Comparison of ENCODE assay signal across 8 cellular contexts in the genomic region with DNA sequence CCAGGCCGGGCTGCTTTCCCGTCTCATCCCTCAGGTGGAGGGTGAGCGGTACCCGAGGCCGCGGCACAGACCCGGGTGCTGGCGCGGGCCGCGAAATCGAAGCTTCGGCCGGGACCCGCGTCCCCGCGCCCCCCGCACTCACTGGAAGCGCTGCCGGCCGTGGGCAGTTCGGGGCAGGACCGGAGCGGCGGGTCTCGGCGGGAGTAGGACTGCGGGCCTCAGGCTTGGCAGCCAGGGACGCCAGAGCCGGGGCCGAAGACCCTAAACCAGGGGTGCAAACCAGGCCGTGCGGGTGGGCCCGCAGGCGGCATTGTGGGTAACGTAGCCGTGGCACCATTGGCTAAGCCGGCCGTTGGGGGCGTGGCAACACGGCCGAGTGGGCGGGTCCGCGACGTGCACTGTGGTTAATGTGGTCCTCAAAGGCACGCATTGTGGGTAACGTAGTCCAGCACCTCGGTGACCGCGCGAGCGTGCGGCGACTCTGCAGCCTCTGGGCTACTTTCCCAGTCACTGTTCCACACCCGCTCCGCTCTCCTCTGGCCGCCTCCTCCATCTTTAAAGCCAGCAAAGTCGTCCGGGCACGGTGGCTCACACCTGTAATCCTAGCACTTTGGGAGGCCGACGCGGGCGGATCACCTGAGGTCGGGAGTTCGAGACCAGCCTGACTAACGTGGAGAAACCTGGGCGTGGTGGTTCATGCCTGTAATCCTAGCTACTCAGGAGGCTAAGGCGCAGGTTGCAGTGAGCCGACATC. TPM values are rescaled to one million over a fixed set of nuclear protein-coding genes. Genes with fewer than 3 reads are reported as not detected.
DNase-seq lines count a peak whose midpoint lies in the region; ATAC-seq and TF ChIP-seq lines count a peak whose summit lies in the region.

ZNF500 (minus strand) TSS at position 288 of the 754 bp plus-strand sequence. CDS start 1,184 bp downstream, outside the sequence.

- no peaks in the 10 kb centered on the region for H3K9me3 Mint-ChIP-seq in nephron

- no peaks in the 10 kb centered on the region for H3K27me3 Mint-ChIP-seq in nephron (ENCODE audit: low read depth)

- H3K36me3 ChIP-seq in HAP-1 (replicated peaks) (peaks cover 22% of the 10 kb centered on the region), MG63 (peaks cover 39% of the 10 kb centered on the region)

- peak within 1 kb of the TSS; percentile 89 to 91 (median 91) for H3K4me3 Mint-ChIP-seq in nephron

- DNase-seq in G401 (ENCODE audit: low spot score) (peak; percentile 97), HAP-1 (ENCODE audit: low spot score in 2 of 2) (peak; percentile 95 to 99), MG63 (peak; percentile 98), SHP77 (lab: John Stamatoyannopoulos, UW) (peak; percentile 94), fibroblast of the aortic adventitia (ENCODE audit: low read depth) (peak; percentile 95)
- peak; percentile 95 for DNase-seq in activated effector memory CD4-positive, alpha-beta T cell treated with Interleukin-2 at 50 U/mL for 16 hours
- peak; percentile 97 for DNase-seq in stimulated activated naive CD8-positive, alpha-beta T cell treated with anti-CD3 and anti-CD28 coated beads, Interleukin-15, Interleukin-2, amounts not matched to agents 100 U/mL and 50 U/mL, for 24 hours

- peak; percentile 84 for ATAC-seq in stimulated activated naive CD8-positive, alpha-beta T cell treated with anti-CD3 and anti-CD28 coated beads, Interleukin-15, Interleukin-2, amounts not matched to agents 100 U/mL and 50 U/mL, for 24 hours

- no peaks in the 10 kb centered on the region for H3K27me3 ChIP-seq in HAP-1 (ENCODE audit: low read depth)
- no peaks in the 10 kb centered on the region for H3K27me3 ChIP-seq in MG63

- H3K27ac Mint-ChIP-seq in nephron: peak within 1 kb of the TSS; percentile 81 to 95 (median 91)

- in situ Hi-C loops in G401 (cut with HindIII; ENCODE audit: low sequenced_read_pairs) (no loop called here), HAP-1 (cut with MboI; ENCODE audit: low sequenced_read_pairs) (no loop called here)

- TF ChIP-seq CTCF in fibroblast of the aortic adventitia (IDR thresholded peaks at IDR 0.05; ENCODE audit: insufficient read depth, low read length) (no peak), nephron (IDR thresholded peaks at IDR 0.05; ENCODE audit: unreplicated experiment in 3 of 3) (no peak)

- H3K4me1 Mint-ChIP-seq in nephron: peaks cover 19% of the 10 kb centered on the region

- H3K4me3 ChIP-seq in HAP-1: peak within 1 kb of the TSS; percentile 77
- peak within 1 kb of the TSS; percentile 99 for H3K4me3 ChIP-seq in MG63
- peak within 1 kb of the TSS; percentile 86 for H3K4me3 ChIP-seq in fibroblast of the aortic adventitia (ENCODE audit: low read depth, low read length)

- 0 out of 2 replicates have a peak, but pooled peaks cover 2% of the 10 kb centered on the region for H3K4me1 ChIP-seq in HAP-1

- H3K36me3 Mint-ChIP-seq in nephron (ENCODE audit: low read depth): peaks cover 14% of the 10 kb centered on the region

- no peaks in the 10 kb centered on the region for H3K9me3 ChIP-seq in HAP-1
- no peaks in the 10 kb centered on the region for H3K9me3 ChIP-seq in MG63

RNA-seq across cellular contexts. Expression of gene ZNF500, which starts in this region (rescaled TPM):
- total RNA-seq in G401 (2014; rRNA removed; shearing (Covaris generic)): 11.0 and 16.2 TPM in 2 replicates
- 10.4 and 13.3 TPM in 2 replicates for total RNA-seq in MG63 (2014; rRNA removed; shearing (Covaris generic); ENCODE audit: low replicate concordance)
- 8.3 and 14.1 TPM in 2 replicates for total RNA-seq in fibroblast of the aortic adventitia (ENCODE audit: low replicate concordance)

Comparison
In these comparisons a context has a peak if more than half of its experiments do, and no peak if none do; other contexts are left out.
1. Peak in every context shown above with its lines: DNase-seq, ATAC-seq and H3K4me3 ChIP-seq.